Comparison of ENCODE assay signal across 1 cellular context in the genomic region with DNA sequence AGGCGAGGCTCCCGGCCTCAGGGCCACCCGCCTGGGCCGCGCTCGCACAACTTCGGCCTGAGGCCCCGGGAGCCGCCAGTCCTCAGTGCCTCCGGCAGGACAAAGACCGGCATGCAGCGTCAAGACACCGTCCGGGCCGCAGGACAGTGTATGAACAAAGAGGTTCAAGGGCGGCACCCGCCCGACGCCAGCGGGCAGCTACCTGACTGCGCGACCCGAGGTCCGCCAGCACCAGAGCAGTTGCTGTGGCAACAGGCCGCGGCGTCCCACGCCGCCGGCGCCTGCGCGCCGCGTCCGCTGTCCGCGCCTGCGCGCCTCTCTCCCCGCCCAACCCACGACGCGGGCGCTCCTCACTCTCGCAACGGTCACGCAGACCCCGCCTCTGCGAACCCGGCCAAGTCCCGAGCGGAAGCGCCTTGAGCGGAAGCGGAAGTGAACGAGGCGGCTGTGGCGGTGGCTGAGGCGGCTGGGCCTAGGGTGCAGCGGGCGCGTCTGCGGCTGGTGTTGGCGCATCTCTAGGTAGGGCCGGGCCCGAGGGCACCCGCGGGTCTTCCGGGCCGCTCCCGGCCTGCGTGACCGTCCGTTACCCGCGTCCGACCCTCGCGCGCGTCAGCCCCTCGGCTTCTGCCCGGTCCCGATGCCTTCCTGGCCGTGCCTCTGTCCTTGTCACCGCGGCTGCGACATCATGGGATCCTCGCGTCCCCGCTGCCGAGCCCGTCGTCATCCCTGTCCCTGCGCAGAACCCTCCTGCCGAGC.
A peak's percentile ranks its signal among the peaks of the same experiment; 100 is the strongest.
TF ChIP-seq lines count a peak whose summit lies in the region.

A gene with protein sequence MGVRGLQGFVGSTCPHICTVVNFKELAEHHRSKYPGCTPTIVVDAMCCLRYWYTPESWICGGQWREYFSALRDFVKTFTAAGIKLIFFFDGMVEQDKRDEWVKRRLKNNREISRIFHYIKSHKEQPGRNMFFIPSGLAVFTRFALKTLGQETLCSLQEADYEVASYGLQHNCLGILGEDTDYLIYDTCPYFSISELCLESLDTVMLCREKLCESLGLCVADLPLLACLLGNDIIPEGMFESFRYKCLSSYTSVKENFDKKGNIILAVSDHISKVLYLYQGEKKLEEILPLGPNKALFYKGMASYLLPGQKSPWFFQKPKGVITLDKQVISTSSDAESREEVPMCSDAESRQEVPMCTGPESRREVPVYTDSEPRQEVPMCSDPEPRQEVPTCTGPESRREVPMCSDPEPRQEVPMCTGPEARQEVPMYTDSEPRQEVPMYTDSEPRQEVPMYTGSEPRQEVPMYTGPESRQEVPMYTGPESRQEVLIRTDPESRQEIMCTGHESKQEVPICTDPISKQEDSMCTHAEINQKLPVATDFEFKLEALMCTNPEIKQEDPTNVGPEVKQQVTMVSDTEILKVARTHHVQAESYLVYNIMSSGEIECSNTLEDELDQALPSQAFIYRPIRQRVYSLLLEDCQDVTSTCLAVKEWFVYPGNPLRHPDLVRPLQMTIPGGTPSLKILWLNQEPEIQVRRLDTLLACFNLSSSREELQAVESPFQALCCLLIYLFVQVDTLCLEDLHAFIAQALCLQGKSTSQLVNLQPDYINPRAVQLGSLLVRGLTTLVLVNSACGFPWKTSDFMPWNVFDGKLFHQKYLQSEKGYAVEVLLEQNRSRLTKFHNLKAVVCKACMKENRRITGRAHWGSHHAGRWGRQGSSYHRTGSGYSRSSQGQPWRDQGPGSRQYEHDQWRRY (plus strand): TSS at position 435 of the 756 bp plus-strand sequence. CDS start 10,633 bp downstream, outside the sequence.

TF ChIP-seq in WTC11, 78 proteins besides CTCF, POLR2A, EP300 and RAD21 (continued from another document and continues in another):
- TF ChIP-seq, protein P1, sequence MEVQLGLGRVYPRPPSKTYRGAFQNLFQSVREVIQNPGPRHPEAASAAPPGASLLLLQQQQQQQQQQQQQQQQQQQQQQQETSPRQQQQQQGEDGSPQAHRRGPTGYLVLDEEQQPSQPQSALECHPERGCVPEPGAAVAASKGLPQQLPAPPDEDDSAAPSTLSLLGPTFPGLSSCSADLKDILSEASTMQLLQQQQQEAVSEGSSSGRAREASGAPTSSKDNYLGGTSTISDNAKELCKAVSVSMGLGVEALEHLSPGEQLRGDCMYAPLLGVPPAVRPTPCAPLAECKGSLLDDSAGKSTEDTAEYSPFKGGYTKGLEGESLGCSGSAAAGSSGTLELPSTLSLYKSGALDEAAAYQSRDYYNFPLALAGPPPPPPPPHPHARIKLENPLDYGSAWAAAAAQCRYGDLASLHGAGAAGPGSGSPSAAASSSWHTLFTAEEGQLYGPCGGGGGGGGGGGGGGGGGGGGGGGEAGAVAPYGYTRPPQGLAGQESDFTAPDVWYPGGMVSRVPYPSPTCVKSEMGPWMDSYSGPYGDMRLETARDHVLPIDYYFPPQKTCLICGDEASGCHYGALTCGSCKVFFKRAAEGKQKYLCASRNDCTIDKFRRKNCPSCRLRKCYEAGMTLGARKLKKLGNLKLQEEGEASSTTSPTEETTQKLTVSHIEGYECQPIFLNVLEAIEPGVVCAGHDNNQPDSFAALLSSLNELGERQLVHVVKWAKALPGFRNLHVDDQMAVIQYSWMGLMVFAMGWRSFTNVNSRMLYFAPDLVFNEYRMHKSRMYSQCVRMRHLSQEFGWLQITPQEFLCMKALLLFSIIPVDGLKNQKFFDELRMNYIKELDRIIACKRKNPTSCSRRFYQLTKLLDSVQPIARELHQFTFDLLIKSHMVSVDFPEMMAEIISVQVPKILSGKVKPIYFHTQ (CRISPR knock-in tag; IDR thresholded peaks at IDR 0.05) = no peak
- TF ChIP-seq NR3C1 (CRISPR knock-in tag; conservative IDR thresholded peaks at IDR 0.05; ENCODE audit: low read depth) (no peak), EMX1 (CRISPR knock-in tag; IDR thresholded peaks at IDR 0.05) (no peak), JUN (CRISPR knock-in tag; IDR thresholded peaks at IDR 0.05) (peak; percentile 83; the same call in 1 of the 2 replicates), JAZF1 (CRISPR knock-in tag; IDR thresholded peaks at IDR 0.05) (no peak), CDX4 (CRISPR knock-in tag; IDR thresholded peaks at IDR 0.05; ENCODE audit: borderline replicate concordance) (no peak), FOXP1 (CRISPR knock-in tag; IDR thresholded peaks at IDR 0.05; ENCODE audit: borderline replicate concordance) (peak; percentile 94), MXD4 (CRISPR knock-in tag; IDR thresholded peaks at IDR 0.05; ENCODE audit: borderline replicate concordance) (no peak), ZSCAN18 (CRISPR knock-in tag; IDR thresholded peaks at IDR 0.05) (no peak), SMAD4 (CRISPR knock-in tag; IDR thresholded peaks at IDR 0.05) (no peak), ZNF263 (CRISPR knock-in tag; IDR thresholded peaks at IDR 0.05; ENCODE audit: low read depth) (0 out of 2 replicates have a peak, but pooled peaks have one; percentile 28), ATF6 (CRISPR knock-in tag; IDR thresholded peaks at IDR 0.05) (no peak), ZNF423 (CRISPR knock-in tag; IDR thresholded peaks at IDR 0.05) (no peak; the same call in none of the 2 replicates), RELA (CRISPR knock-in tag; IDR thresholded peaks at IDR 0.05; ENCODE audit: borderline replicate concordance) (peak; percentile 85; the same call in 1 of the 2 replicates), ZNF317 (CRISPR knock-in tag; IDR thresholded peaks at IDR 0.05; ENCODE audit: borderline replicate concordance, low read depth) (no peak), USF2 (CRISPR knock-in tag; IDR thresholded peaks at IDR 0.05) (0 out of 2 replicates have a peak, but pooled peaks have one; percentile 0), GTF2I (CRISPR knock-in tag; conservative IDR thresholded peaks at IDR 0.05) (no peak), CBFB (CRISPR knock-in tag; IDR thresholded peaks at IDR 0.05; ENCODE audit: low read depth) (no peak), ZMAT4 (CRISPR knock-in tag; IDR thresholded peaks at IDR 0.05) (no peak), IRF1 (CRISPR knock-in tag; IDR thresholded peaks at IDR 0.05) (peak; percentile 87), NFYB (CRISPR knock-in tag; conservative IDR thresholded peaks at IDR 0.05; ENCODE audit: low read depth) (peak; percentile 28)
- TF ChIP-seq, protein P2, sequence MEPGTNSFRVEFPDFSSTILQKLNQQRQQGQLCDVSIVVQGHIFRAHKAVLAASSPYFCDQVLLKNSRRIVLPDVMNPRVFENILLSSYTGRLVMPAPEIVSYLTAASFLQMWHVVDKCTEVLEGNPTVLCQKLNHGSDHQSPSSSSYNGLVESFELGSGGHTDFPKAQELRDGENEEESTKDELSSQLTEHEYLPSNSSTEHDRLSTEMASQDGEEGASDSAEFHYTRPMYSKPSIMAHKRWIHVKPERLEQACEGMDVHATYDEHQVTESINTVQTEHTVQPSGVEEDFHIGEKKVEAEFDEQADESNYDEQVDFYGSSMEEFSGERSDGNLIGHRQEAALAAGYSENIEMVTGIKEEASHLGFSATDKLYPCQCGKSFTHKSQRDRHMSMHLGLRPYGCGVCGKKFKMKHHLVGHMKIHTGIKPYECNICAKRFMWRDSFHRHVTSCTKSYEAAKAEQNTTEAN (CRISPR knock-in tag; IDR thresholded peaks at IDR 0.05) = 0 out of 2 replicates have a peak, but pooled peaks have one; percentile 88
- TF ChIP-seq, protein P3, sequence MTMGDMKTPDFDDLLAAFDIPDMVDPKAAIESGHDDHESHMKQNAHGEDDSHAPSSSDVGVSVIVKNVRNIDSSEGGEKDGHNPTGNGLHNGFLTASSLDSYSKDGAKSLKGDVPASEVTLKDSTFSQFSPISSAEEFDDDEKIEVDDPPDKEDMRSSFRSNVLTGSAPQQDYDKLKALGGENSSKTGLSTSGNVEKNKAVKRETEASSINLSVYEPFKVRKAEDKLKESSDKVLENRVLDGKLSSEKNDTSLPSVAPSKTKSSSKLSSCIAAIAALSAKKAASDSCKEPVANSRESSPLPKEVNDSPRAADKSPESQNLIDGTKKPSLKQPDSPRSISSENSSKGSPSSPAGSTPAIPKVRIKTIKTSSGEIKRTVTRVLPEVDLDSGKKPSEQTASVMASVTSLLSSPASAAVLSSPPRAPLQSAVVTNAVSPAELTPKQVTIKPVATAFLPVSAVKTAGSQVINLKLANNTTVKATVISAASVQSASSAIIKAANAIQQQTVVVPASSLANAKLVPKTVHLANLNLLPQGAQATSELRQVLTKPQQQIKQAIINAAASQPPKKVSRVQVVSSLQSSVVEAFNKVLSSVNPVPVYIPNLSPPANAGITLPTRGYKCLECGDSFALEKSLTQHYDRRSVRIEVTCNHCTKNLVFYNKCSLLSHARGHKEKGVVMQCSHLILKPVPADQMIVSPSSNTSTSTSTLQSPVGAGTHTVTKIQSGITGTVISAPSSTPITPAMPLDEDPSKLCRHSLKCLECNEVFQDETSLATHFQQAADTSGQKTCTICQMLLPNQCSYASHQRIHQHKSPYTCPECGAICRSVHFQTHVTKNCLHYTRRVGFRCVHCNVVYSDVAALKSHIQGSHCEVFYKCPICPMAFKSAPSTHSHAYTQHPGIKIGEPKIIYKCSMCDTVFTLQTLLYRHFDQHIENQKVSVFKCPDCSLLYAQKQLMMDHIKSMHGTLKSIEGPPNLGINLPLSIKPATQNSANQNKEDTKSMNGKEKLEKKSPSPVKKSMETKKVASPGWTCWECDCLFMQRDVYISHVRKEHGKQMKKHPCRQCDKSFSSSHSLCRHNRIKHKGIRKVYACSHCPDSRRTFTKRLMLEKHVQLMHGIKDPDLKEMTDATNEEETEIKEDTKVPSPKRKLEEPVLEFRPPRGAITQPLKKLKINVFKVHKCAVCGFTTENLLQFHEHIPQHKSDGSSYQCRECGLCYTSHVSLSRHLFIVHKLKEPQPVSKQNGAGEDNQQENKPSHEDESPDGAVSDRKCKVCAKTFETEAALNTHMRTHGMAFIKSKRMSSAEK (CRISPR knock-in tag; IDR thresholded peaks at IDR 0.05; ENCODE audit: borderline replicate concordance) = no peak
- TF ChIP-seq, protein P4, sequence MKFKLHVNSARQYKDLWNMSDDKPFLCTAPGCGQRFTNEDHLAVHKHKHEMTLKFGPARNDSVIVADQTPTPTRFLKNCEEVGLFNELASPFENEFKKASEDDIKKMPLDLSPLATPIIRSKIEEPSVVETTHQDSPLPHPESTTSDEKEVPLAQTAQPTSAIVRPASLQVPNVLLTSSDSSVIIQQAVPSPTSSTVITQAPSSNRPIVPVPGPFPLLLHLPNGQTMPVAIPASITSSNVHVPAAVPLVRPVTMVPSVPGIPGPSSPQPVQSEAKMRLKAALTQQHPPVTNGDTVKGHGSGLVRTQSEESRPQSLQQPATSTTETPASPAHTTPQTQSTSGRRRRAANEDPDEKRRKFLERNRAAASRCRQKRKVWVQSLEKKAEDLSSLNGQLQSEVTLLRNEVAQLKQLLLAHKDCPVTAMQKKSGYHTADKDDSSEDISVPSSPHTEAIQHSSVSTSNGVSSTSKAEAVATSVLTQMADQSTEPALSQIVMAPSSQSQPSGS (CRISPR knock-in tag; IDR thresholded peaks at IDR 0.05; ENCODE audit: borderline replicate concordance, low read depth) = 0 out of 2 replicates have a peak, but pooled peaks have one; percentile 40
- TF ChIP-seq, protein P5, sequence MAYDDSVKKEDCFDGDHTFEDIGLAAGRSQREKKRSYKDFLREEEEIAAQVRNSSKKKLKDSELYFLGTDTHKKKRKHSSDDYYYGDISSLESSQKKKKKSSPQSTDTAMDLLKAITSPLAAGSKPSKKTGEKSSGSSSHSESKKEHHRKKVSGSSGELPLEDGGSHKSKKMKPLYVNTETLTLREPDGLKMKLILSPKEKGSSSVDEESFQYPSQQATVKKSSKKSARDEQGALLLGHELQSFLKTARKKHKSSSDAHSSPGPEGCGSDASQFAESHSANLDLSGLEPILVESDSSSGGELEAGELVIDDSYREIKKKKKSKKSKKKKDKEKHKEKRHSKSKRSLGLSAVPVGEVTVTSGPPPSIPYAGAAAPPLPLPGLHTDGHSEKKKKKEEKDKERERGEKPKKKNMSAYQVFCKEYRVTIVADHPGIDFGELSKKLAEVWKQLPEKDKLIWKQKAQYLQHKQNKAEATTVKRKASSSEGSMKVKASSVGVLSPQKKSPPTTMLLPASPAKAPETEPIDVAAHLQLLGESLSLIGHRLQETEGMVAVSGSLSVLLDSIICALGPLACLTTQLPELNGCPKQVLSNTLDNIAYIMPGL (CRISPR knock-in tag; IDR thresholded peaks at IDR 0.05) = peak; percentile 74; the same call in 1 of the 2 replicates
